Comparison of ENCODE assay signal across 11 cellular contexts in the genomic region with DNA sequence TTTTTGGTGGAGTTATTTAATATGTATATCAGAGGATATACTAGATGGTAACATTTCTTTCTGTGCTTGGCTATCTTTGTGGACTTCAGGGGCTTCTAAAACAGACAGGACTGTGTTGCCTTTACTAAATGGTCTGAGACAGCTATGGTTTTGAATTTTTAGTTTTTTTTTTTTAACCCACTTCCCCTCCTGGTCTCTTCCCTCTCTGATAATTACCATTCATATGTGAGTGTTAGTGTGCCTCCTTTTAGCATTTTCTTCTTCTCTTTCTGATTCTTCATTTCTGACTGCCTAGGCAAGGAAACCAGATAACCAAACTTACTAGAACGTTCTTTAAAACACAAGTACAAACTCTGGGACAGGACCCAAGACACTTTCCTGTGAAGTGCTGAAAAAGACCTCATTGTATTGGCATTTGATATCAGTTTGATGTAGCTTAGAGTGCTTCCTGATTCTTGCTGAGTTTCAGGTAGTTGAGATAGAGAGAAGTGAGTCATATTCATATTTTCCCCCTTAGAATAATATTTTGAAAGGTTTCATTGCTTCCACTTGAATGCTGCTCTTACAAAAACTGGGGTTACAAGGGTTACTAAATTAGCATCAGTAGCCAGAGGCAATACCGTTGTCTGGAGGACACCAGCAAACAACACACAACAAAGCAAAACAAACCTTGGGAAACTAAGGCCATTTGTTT. TPM values are rescaled to one million over a fixed set of nuclear protein-coding genes. Genes with fewer than 3 reads are reported as not detected.
DNase-seq lines count a peak whose midpoint lies in the region; ATAC-seq, FAIRE-seq and TF ChIP-seq lines count a peak whose summit lies in the region.
"Had no signal": no experiment of that assay in that cellular context is flagged by ENCODE, and none has a peak within 500 bp of the region (broad histone marks: within the 10 kb centered on the region; RNA-seq: fewer than 3 reads in every experiment).

No MANE protein-coding gene starts in this region.

- TF ChIP-seq RAD21 in GM12878 (IDR thresholded peaks at IDR 0.05; ENCODE audit: insufficient read depth, low read depth, low read length) = no peak

- H3K4me3 ChIP-seq in GM12878 = no peak overlapping the region

- no peak overlapping the region for H3K4me2 ChIP-seq in GM12878 (ENCODE audit: control insufficient read depth, insufficient read depth)

- DNase-seq in activated naive CD4-positive, alpha-beta T cell treated with anti-CD3 and anti-CD28 coated beads, Interleukin-2, amount 50 U/mL, for 72 hours (ENCODE audit: low spot score in 2 of 2) = no peak
- DNase-seq in activated naive CD4-positive, alpha-beta T cell treated with anti-CD3 and anti-CD28 coated beads, Interleukin-2, amount 10 ng/mL, durations not matched to agents 7 days and 5 days = no peak
- DNase-seq in GM12878 (ENCODE audit: low read depth, low spot score) = no peak
- no peak for DNase-seq in stimulated activated naive CD8-positive, alpha-beta T cell treated with anti-CD3 and anti-CD28 coated beads, Interleukin-15, Interleukin-2, amounts not matched to agents 100 U/mL and 50 U/mL, for 24 hours
- no peak for DNase-seq in left colon
- DNase-seq in stimulated activated CD4-positive, alpha-beta T cell treated with anti-CD3 and anti-CD28 coated beads, Interleukin-12 subunit alpha, Interleukin-12 subunit beta, amount 100 ng/mL, for 4 hours = no peak
- DNase-seq in RWPE1 (ENCODE audit: low spot score) = no peak
- DNase-seq: SHP77 treated with DMSO at 0.1 percent for 48 hours had no signal

- peak in 1 of 2 experiments; percentile 53; a peak in 1 of 4 replicates for TF ChIP-seq EP300 in GM12878 (IDR thresholded peaks at IDR 0.05; ENCODE audit: borderline replicate concordance in 1 of 2, control insufficient read depth in 1 of 2, low read depth in 2 of 2, low read length in 2 of 2)

- peak overlapping the region; percentile 33 for H3K27ac ChIP-seq in GM12878 (ENCODE audit: control insufficient read depth, insufficient read depth)
- H3K27ac ChIP-seq in RWPE1 = no peak overlapping the region
- H3K27ac ChIP-seq: HL-60 had no signal

- H3K27me3 ChIP-seq in GM12878 (replicated peaks in 1 of 2; ENCODE audit: control insufficient read depth in 2 of 2, insufficient read depth in 2 of 2, low read length in 1 of 2) = no peaks in the 10 kb centered on the region

- peak; percentile 75 for FAIRE-seq in GM12878 (lab: Jason Lieb, UNC)

- H3K9ac ChIP-seq in GM12878 (ENCODE audit: control insufficient read depth, insufficient read depth, low read length) = no peak overlapping the region

- SMC1A ChIA-PET in GM12878 (lab: Charles Lee; ENCODE audit: uncharacterized antibody, unreplicated experiment) = interaction anchor here (3.0 kb wide), 1 partner anchor 15 kb away, joined by 13 read pairs; no protein-coding TSS in a partner anchor

- H3K4me1 ChIP-seq in GM12878 (ENCODE audit: control insufficient read depth, insufficient read depth, low read length) = peaks cover 3% of the 10 kb centered on the region

- peaks cover 0 to 29% of the 10 kb centered on the region in 2 experiments for H3K36me3 ChIP-seq in GM12878 (ENCODE audit: control insufficient read depth in 2 of 2, insufficient read depth in 2 of 2, low read length in 1 of 2)

- H3K4me1 Mint-ChIP-seq in activated naive CD4-positive, alpha-beta T cell treated with anti-CD3 and anti-CD28 coated beads, Interleukin-2, amount 10 ng/mL, durations not matched to agents 7 days and 5 days = peaks cover 8% of the 10 kb centered on the region

- 14% methylated on average over 2 of the region's 2 CpGs for WGBS in GM12878 (ENCODE audit: insufficient coverage, insufficient replicate concordance, low lambda C conversion rate, missing lambda C conversion rate)

- no peaks in the 10 kb centered on the region for H3K79me2 ChIP-seq in GM12878 (ENCODE audit: control insufficient read depth, insufficient read depth, low read length)

- intact Hi-C loops in GM12878 (cut with micrococcal nuclease; ENCODE audit: unreplicated experiment) = no loop called here
- intact Hi-C loops in left colon (cut with DNase I, micrococcal nuclease) = no loop called here

- H3K4me3 Mint-ChIP-seq in activated naive CD4-positive, alpha-beta T cell treated with anti-CD3 and anti-CD28 coated beads, Interleukin-2, amount 10 ng/mL, durations not matched to agents 7 days and 5 days = no peak overlapping the region
- H3K4me3 Mint-ChIP-seq: brain had no signal

- H3K9me3 Mint-ChIP-seq in activated naive CD4-positive, alpha-beta T cell treated with anti-CD3 and anti-CD28 coated beads, Interleukin-2, amount 50 U/mL, for 72 hours = peaks cover 9 to 13% of the 10 kb centered on the region in 2 donors
- peaks cover 7% of the 10 kb centered on the region for H3K9me3 Mint-ChIP-seq in activated naive CD4-positive, alpha-beta T cell treated with anti-CD3 and anti-CD28 coated beads, Interleukin-2, amount 10 ng/mL, durations not matched to agents 7 days and 5 days

- H2AFZ ChIP-seq in GM12878 (ENCODE audit: control insufficient read depth, low read depth, low read length) = no peak overlapping the region

- H4K20me1 ChIP-seq in GM12878 (ENCODE audit: control insufficient read depth, insufficient read depth) = no peaks in the 10 kb centered on the region; the same call in 1 of the 2 replicates

- in situ Hi-C loops in GM12878 (cut with MboI) = no loop called here

- H3K27me3 Mint-ChIP-seq in activated naive CD4-positive, alpha-beta T cell treated with anti-CD3 and anti-CD28 coated beads, Interleukin-2, amount 10 ng/mL, durations not matched to agents 7 days and 5 days = no peaks in the 10 kb centered on the region
- H3K27me3 Mint-ChIP-seq: brain had no signal

- TF ChIP-seq CTCF in GM12878 (IDR thresholded peaks at IDR 0.05 in 2 of 3, conservative IDR thresholded peaks at IDR 0.05 in 1 of 3; ENCODE audit: control insufficient read depth in 2 of 3, extremely low read depth in 1 of 3, insufficient read depth in 1 of 3, low read depth in 3 of 3, low read length in 3 of 3) (no peak), RWPE1 (conservative IDR thresholded peaks at IDR 0.05; ENCODE audit: low read depth) (no peak)

- H3K27ac Mint-ChIP-seq in activated naive CD4-positive, alpha-beta T cell treated with anti-CD3 and anti-CD28 coated beads, Interleukin-2, amount 50 U/mL, for 72 hours = peak overlapping the region; percentile 93
- H3K27ac Mint-ChIP-seq in activated naive CD4-positive, alpha-beta T cell treated with anti-CD3 and anti-CD28 coated beads, Interleukin-2, amount 10 ng/mL, durations not matched to agents 7 days and 5 days = no peak overlapping the region

- CTCF ChIA-PET in activated naive CD4-positive, alpha-beta T cell treated with anti-CD3 and anti-CD28 coated beads, Interleukin-2, amount 10 ng/mL, durations not matched to agents 7 days and 5 days (lab: Charles Lee) = interaction anchor here (0.6 kb wide), 1 partner anchor 8 kb away, joined by 3 read pairs; no protein-coding TSS in a partner anchor
- CTCF ChIA-PET in GM12878 (lab: Yijun Ruan, JAX) = interaction anchor here (0.7 kb wide), 1 partner anchor 948 kb away, joined by 3 read pairs; no protein-coding TSS in a partner anchor
- CTCF ChIA-PET in RWPE1 (lab: Yijun Ruan, JAX) = interaction anchor here (0.6 kb wide), 1 partner anchor 28 kb away, joined by 3 read pairs; no protein-coding TSS in a partner anchor

- POLR2A ChIA-PET in GM12878 (lab: Charles Lee) (interaction anchor here (0.6 to 1.1 kb wide), 3 partner anchors 26 to 249 kb away, joined by 3 read pairs; no protein-coding TSS in a partner anchor), RWPE1 (lab: Yijun Ruan, JAX; ENCODE audit: low non-redundant PET) (no interaction called here)

- no TSS peak for BruUV-seq in GM12878 (replicated peaks; lab: Mats Ljungman, UMichigan)

- peaks cover 38 to 75% of the 10 kb centered on the region in 2 donors for H3K36me3 Mint-ChIP-seq in activated naive CD4-positive, alpha-beta T cell treated with anti-CD3 and anti-CD28 coated beads, Interleukin-2, amount 50 U/mL, for 72 hours
- H3K36me3 Mint-ChIP-seq in activated naive CD4-positive, alpha-beta T cell treated with anti-CD3 and anti-CD28 coated beads, Interleukin-2, amount 10 ng/mL, durations not matched to agents 7 days and 5 days = peaks cover 85% of the 10 kb centered on the region

- ATAC-seq in activated naive CD4-positive, alpha-beta T cell treated with anti-CD3 and anti-CD28 coated beads, Interleukin-2, amount 50 U/mL, for 72 hours = peak; percentile 77 to 87
- peak; percentile 80 for ATAC-seq in HG03103 (IDR thresholded peaks at IDR 0.05; ENCODE audit: low read depth, unreplicated experiment)
- ATAC-seq in GM12878 = peak; percentile 70
- peak; percentile 82 for ATAC-seq in stimulated activated naive CD8-positive, alpha-beta T cell treated with anti-CD3 and anti-CD28 coated beads, Interleukin-15, Interleukin-2, amounts not matched to agents 100 U/mL and 50 U/mL, for 24 hours
- ATAC-seq in left colon = no peak

- RAD21 ChIA-PET in GM12878 (lab: Charles Lee; ENCODE audit: unreplicated experiment) = no interaction called here

- no peaks in the 10 kb centered on the region; the same call in 2 of the 3 replicates for H3K9me3 ChIP-seq in GM12878 (replicated peaks; ENCODE audit: control insufficient read depth, insufficient read depth, low read length)

- TF ChIP-seq POLR2A in GM12878 (IDR thresholded peaks at IDR 0.05; ENCODE audit: low read depth, low read length) = no peak

TF ChIP-seq in GM12878, 131 proteins besides CTCF, POLR2A, EP300 and RAD21 (continues in another document):
- TF ChIP-seq RAD51 (IDR thresholded peaks at IDR 0.05) = no peak
- TF ChIP-seq EZH2 (IDR thresholded peaks at IDR 0.05; ENCODE audit: borderline replicate concordance, control insufficient read depth, low read depth, low read length) = no peak

RNA-seq across cellular contexts. Expression of gene SMAD4, which starts 52.7 kb away (rescaled TPM):
- total RNA-seq in activated naive CD4-positive, alpha-beta T cell treated with anti-CD3 and anti-CD28 coated beads, Interleukin-2, amount 50 U/mL, for 72 hours = 10 to 100 TPM; 86.7 to 90.0 TPM
- total RNA-seq in GM12878 (2013; cell fraction: nucleolus; rRNA removed) = 206 and 224 TPM in 2 replicates
- total RNA-seq in GM12878 (2014; rRNA removed) = 60.4 and 70.7 TPM in 2 replicates
- total RNA-seq in GM12878 (2014; rRNA removed; fragmentation: Illumina TruSeq; extraction: Trizol) = 34.2 and 34.9 TPM in 2 replicates
- total RNA-seq in GM12878 (2021) = 57.5 and 64.5 TPM in 2 replicates
- polyA plus RNA-seq in GM12878 (2011; ENCODE audit: low read depth) = 14.6 TPM
- 81.7 and 99.9 TPM in 2 replicates for polyA plus RNA-seq in GM12878 (2011; rRNA removed)
- polyA plus RNA-seq in GM12878 (2011; cell fraction: cytosol; rRNA removed) = 42.4 and 59.6 TPM in 2 replicates
- polyA plus RNA-seq in GM12878 (2011; cell fraction: nucleus; rRNA removed) = 48.1 and 49.9 TPM in 2 replicates
- polyA plus RNA-seq in GM12878 (2012) = 20.3 and 34.9 TPM in 2 replicates
- polyA plus RNA-seq in GM12878 (2014; fragmentation: Illumina TruSeq; extraction: Trizol) = 45.7 and 70.1 TPM in 2 replicates
- polyA plus RNA-seq in GM12878 (2014; fragmentation: Nextera tagmentation; extraction: Ambion mirVana) = 10 to 100 TPM in 1 of 2 experiments, 1 to 10 TPM in 1; 9.6 to 13.3 TPM
- 25.2 and 28.5 TPM in 2 replicates for polyA plus RNA-seq in GM12878 (2014; rRNA removed)
- 10 to 100 TPM; 10.3 to 40.8 TPM for polyA plus RNA-seq in GM12878 (2016; fragmentation: Nextera tagmentation; extraction: Ambion mirVana)
- polyA minus RNA-seq in GM12878 (2011; rRNA and poly(A)+ RNA removed) = 70.0 and 177 TPM in 2 replicates
- polyA minus RNA-seq in GM12878 (2011; cell fraction: cytosol; rRNA and poly(A)+ RNA removed) = 29.0 and 32.4 TPM in 2 replicates
- 15.7 and 30.4 TPM in 2 replicates for polyA minus RNA-seq in GM12878 (2011; cell fraction: nucleus; rRNA and poly(A)+ RNA removed)
- total RNA-seq in left colon = 100 to 1,000 TPM in 1 of 2 donors, 10 to 100 TPM in 1; 76.1 to 100 TPM
